ENCODE assay signal across 9 cellular contexts in the genomic region with DNA sequence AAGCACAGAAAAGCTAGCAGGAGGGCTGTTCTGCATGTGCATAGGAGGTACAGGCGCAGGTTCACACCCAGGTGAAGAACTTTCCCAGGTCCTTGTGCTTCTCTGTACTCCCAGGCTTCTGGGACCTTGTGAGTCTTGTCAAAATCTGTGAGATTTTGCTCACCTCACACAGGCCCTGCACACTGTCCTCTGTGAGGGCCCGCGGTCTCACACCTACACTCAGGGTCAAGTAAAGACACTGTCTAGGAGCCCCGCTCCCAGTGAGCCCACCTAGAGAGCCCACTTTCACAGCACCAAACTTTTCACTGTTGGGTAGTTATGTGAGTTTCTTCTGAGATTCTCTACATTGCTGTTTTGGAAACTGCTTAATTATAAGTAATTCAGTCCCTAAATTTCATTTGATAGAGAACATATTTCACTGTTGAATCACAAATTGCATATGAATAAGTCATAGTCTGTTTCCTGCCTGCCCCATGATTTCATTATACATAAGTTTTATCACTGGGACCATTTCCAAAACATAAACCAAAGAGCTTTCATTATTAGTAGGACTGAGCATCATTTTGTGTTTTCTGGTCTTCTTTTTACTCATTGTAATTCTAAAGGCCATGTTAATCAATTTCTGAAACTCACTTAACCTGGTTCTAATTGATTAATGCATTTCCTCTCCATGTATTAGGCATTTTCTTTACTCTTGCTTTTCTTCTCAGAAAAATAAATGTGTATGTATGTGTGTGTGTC.
DNase-seq lines count a peak whose midpoint lies in the region; ATAC-seq, FAIRE-seq and TF ChIP-seq lines count a peak whose summit lies in the region.
"Had no signal": no experiment of that assay in that cellular context is flagged by ENCODE, and none has a peak within 500 bp of the region (broad histone marks: within the 10 kb centered on the region; RNA-seq: fewer than 3 reads in every experiment).

No MANE protein-coding gene starts in this region.

- POLR2A ChIA-PET in activated CD8-positive, alpha-beta T cell treated with anti-CD3 and anti-CD28 coated beads, Interleukin-2, amount 10 ng/mL, durations not matched to agents 7 days and 5 days (lab: Charles Lee): no interaction called here

- no peak overlapping the region for H3K27ac Mint-ChIP-seq in activated CD8-positive, alpha-beta T cell treated with anti-CD3 and anti-CD28 coated beads, Interleukin-2, amount 10 ng/mL, durations not matched to agents 7 days and 5 days

- H3K36me3 ChIP-seq in keratinocyte (ENCODE audit: control insufficient read depth in 2 of 2, extremely low read depth in 1 of 2, insufficient read depth in 2 of 2, low read length in 2 of 2): no peaks in the 10 kb centered on the region

- H3K4me3 ChIP-seq in keratinocyte (ENCODE audit: control insufficient read depth in 2 of 3, extremely low read depth in 1 of 3, insufficient read depth in 2 of 3, low read depth in 1 of 3, low read length in 3 of 3) (no peak overlapping the region), right cardiac atrium (ENCODE audit: low read length) (no peak overlapping the region)
- H3K4me3 ChIP-seq: lung had no signal

- H3K9me1 ChIP-seq in keratinocyte (ENCODE audit: control insufficient read depth, extremely low read depth, insufficient read depth, low read length): no peaks in the 10 kb centered on the region

- no peaks in the 10 kb centered on the region for H3K36me3 Mint-ChIP-seq in activated CD8-positive, alpha-beta T cell treated with anti-CD3 and anti-CD28 coated beads, Interleukin-2, amount 10 ng/mL, durations not matched to agents 7 days and 5 days (ENCODE audit: low read depth)

- H4K20me1 ChIP-seq in keratinocyte (ENCODE audit: control insufficient read depth, extremely low read depth, insufficient read depth, low read length): no peaks in the 10 kb centered on the region

- no peaks in the 10 kb centered on the region for H3K9me3 ChIP-seq in keratinocyte (ENCODE audit: control insufficient read depth, low read depth, low read length)
- no peaks in the 10 kb centered on the region for H3K9me3 ChIP-seq in right cardiac atrium (ENCODE audit: control insufficient read depth, low read length)

- DNase-seq in GM13976 (ENCODE audit: low spot score): peak; percentile 15
- DNase-seq in H4 (ENCODE audit: low spot score): peak; percentile 21
- peak; percentile 77 for DNase-seq in LHCN-M2 (ENCODE audit: low read depth)
- peak; percentile 26 for DNase-seq in keratinocyte (ENCODE audit: low read depth, low spot score)
- no peak for DNase-seq in activated naive CD4-positive, alpha-beta T cell treated with anti-CD3 and anti-CD28 coated beads, Interleukin-2, amount 50 U/mL, for 16 hours
- no peak for DNase-seq in right cardiac atrium
- DNase-seq in COLO668 (lab: John Stamatoyannopoulos, UW; ENCODE audit: unreplicated experiment): no peak
- no peak for DNase-seq in activated CD8-positive, alpha-beta T cell treated with anti-CD3 and anti-CD28 coated beads, Interleukin-2, amount 10 ng/mL, durations not matched to agents 7 days and 5 days

- H3K27me3 ChIP-seq in keratinocyte (ENCODE audit: control insufficient read depth, extremely low read depth, insufficient read depth, low read length): no peaks in the 10 kb centered on the region
- H3K27me3 ChIP-seq in right cardiac atrium (ENCODE audit: control insufficient read depth, insufficient read depth): no peaks in the 10 kb centered on the region

- H3K27me3 Mint-ChIP-seq in activated CD8-positive, alpha-beta T cell treated with anti-CD3 and anti-CD28 coated beads, Interleukin-2, amount 10 ng/mL, durations not matched to agents 7 days and 5 days (ENCODE audit: low read depth): no peaks in the 10 kb centered on the region

- WGBS in right cardiac atrium: 77% methylated on average over 4 of the region's 4 CpGs

- H3K79me2 ChIP-seq in keratinocyte (ENCODE audit: control insufficient read depth, insufficient read depth, low read length): no peaks in the 10 kb centered on the region

- no peaks in the 10 kb centered on the region for H3K4me1 Mint-ChIP-seq in activated CD8-positive, alpha-beta T cell treated with anti-CD3 and anti-CD28 coated beads, Interleukin-2, amount 10 ng/mL, durations not matched to agents 7 days and 5 days (ENCODE audit: low read depth)

- intact Hi-C loops in right cardiac atrium (cut with DNase I): no loop called here

- H3K9ac ChIP-seq in keratinocyte (ENCODE audit: control insufficient read depth, extremely low read depth, insufficient read depth, low read length): peak overlapping the region; percentile 20

- H3K4me3 Mint-ChIP-seq in activated CD8-positive, alpha-beta T cell treated with anti-CD3 and anti-CD28 coated beads, Interleukin-2, amount 10 ng/mL, durations not matched to agents 7 days and 5 days: no peak overlapping the region

- ATAC-seq in right cardiac atrium: no peak
- no peak for ATAC-seq in activated CD8-positive, alpha-beta T cell treated with anti-CD3 and anti-CD28 coated beads, Interleukin-2, amount 10 ng/mL, durations not matched to agents 7 days and 5 days

- H3K9me3 Mint-ChIP-seq in activated CD8-positive, alpha-beta T cell treated with anti-CD3 and anti-CD28 coated beads, Interleukin-2, amount 10 ng/mL, durations not matched to agents 7 days and 5 days (ENCODE audit: insufficient read depth): peaks cover 8% of the 10 kb centered on the region

- H2AFZ ChIP-seq in keratinocyte (ENCODE audit: control insufficient read depth, low read length): peak overlapping the region; percentile 58

- peak overlapping the region; percentile 70 for H3K27ac ChIP-seq in keratinocyte (ENCODE audit: control insufficient read depth, insufficient read depth, low read length)
- H3K27ac ChIP-seq in right cardiac atrium (ENCODE audit: low read length): no peak overlapping the region

- TF ChIP-seq CTCF in GM13976 (IDR thresholded peaks at IDR 0.05; ENCODE audit: borderline replicate concordance, control extremely low read depth, extremely low read depth, insufficient read depth, missing control alignments) (no peak), keratinocyte (optimal IDR thresholded peaks at IDR 0.05 in 1 of 3, IDR thresholded peaks at IDR 0.05 in 1 of 3, conservative IDR thresholded peaks at IDR 0.05 in 1 of 3; ENCODE audit: extremely low read depth in 1 of 3, insufficient read depth in 2 of 3, low read length in 3 of 3) (no peak)

- CTCF ChIA-PET in activated CD8-positive, alpha-beta T cell treated with anti-CD3 and anti-CD28 coated beads, Interleukin-2, amount 10 ng/mL, durations not matched to agents 7 days and 5 days (lab: Charles Lee): no interaction called here

- peak overlapping the region; percentile 59 for H3K4me2 ChIP-seq in keratinocyte (ENCODE audit: control insufficient read depth, extremely low read depth, insufficient read depth, low read depth, low read length)

- H3K4me1 ChIP-seq in keratinocyte (ENCODE audit: control insufficient read depth, extremely low read depth, insufficient read depth, low read length): peaks cover 15% of the 10 kb centered on the region
- no peaks in the 10 kb centered on the region for H3K4me1 ChIP-seq in right cardiac atrium (ENCODE audit: control insufficient read depth, insufficient read depth, low read length)

- peak; percentile 80 for FAIRE-seq in keratinocyte (lab: Jason Lieb, UNC)

- dilution Hi-C loops in keratinocyte (cut with MboI; ENCODE audit: extremely low pct_ligation_motif_present, low sequenced_read_pairs): no loop called here

- in situ Hi-C loops in GM13976 (cut with MboI; ENCODE audit: low sequenced_read_pairs, unreplicated experiment): no loop called here

Comparison
In these comparisons a context has a peak if more than half of its experiments do, and no peak if none do; other contexts are left out.
1. DNase-seq: peak in GM13976 (single experiment), H4 (single experiment), LHCN-M2 (single experiment) and keratinocyte (single experiment); none in activated naive CD4-positive, alpha-beta T cell treated with anti-CD3 and anti-CD28 coated beads, Interleukin-2, amount 50 U/mL, for 16 hours (single experiment), right cardiac atrium (0 of 3), COLO668 (single experiment) and activated CD8-positive, alpha-beta T cell treated with anti-CD3 and anti-CD28 coated beads, Interleukin-2, amount 10 ng/mL, durations not matched to agents 7 days and 5 days (single experiment).